19 cellular contexts compared by ENCODE assay signal in genomic region chr1:109932232-109932631, GRCh38. TPM values are rescaled to one million over a fixed set of nuclear protein-coding genes. Genes with fewer than 3 reads are reported as not detected.
A peak's percentile ranks its signal among the peaks of the same experiment; 100 is the strongest.
DNase-seq lines count a peak whose midpoint lies in the region; ATAC-seq and TF ChIP-seq lines count a peak whose summit lies in the region.
"Had no signal": no experiment of that assay in that cellular context is flagged by ENCODE, and none has a peak within 500 bp of the region (broad histone marks: within the 10 kb centered on the region; RNA-seq: fewer than 3 reads in every experiment).

No MANE protein-coding gene starts in this region.

- peak overlapping the region in 1 of 2 experiments; percentile 35 for H3K4ac ChIP-seq in mesenchymal stem cell (ENCODE audit: low read depth in 1 of 2, low read length in 2 of 2)

- H2BK5ac ChIP-seq in mesenchymal stem cell (ENCODE audit: low read depth, low read length, poor library complexity, severe bottlenecking): no peak overlapping the region

- peaks cover 9% of the 10 kb centered on the region for H3K9me3 Mint-ChIP-seq in activated T-helper 17 cell treated with anti-CD3 and anti-CD28 coated beads, Interleukin-2, amount 50 U/mL, for 72 hours

- no peak for ATAC-seq in right cardiac atrium
- no peak for ATAC-seq in activated T-helper 17 cell treated with anti-CD3 and anti-CD28 coated beads, Interleukin-2, amount 50 U/mL, for 72 hours (replicated peaks)
- no peak for ATAC-seq in activated CD4-positive, CD25-positive, alpha-beta regulatory T cell treated with anti-CD3 and anti-CD28 coated beads, Interleukin-2, amount 50 U/mL, for 24 hours
- ATAC-seq: PC-3 had no signal

- peaks cover 34% of the 10 kb centered on the region for H3K36me3 Mint-ChIP-seq in activated T-helper 17 cell treated with anti-CD3 and anti-CD28 coated beads, Interleukin-2, amount 50 U/mL, for 72 hours (ENCODE audit: low read depth)

- no peak overlapping the region for H4K91ac ChIP-seq in mesenchymal stem cell (ENCODE audit: low read length)

- no peaks in the 10 kb centered on the region for H3K27me3 Mint-ChIP-seq in activated T-helper 17 cell treated with anti-CD3 and anti-CD28 coated beads, Interleukin-2, amount 50 U/mL, for 72 hours

- H3K4me3 ChIP-seq in right atrium auricular region (no peak overlapping the region), right cardiac atrium (ENCODE audit: low read length) (no peak overlapping the region), mesenchymal stem cell (ENCODE audit: insufficient read depth in 1 of 2, low read depth in 1 of 2, low read length in 2 of 2) (no peak overlapping the region), transverse colon (no peak overlapping the region), Peyer's patch (no peak overlapping the region)

- H3K4me2 ChIP-seq in mesenchymal stem cell (ENCODE audit: low read length, poor library complexity, severe bottlenecking): no peak overlapping the region
- H3K4me2 ChIP-seq: KMS-11 had no signal

- H3K27ac ChIP-seq in right atrium auricular region: no peak overlapping the region
- H3K27ac ChIP-seq in right cardiac atrium (ENCODE audit: low read length): no peak overlapping the region
- no peak overlapping the region for H3K27ac ChIP-seq in mesenchymal stem cell (ENCODE audit: low read length, poor library complexity, severe bottlenecking)
- peak overlapping the region; percentile 67 to 85 (median 73) for H3K27ac ChIP-seq in transverse colon
- H3K27ac ChIP-seq in Peyer's patch: peak overlapping the region in 2 of 4 donors; percentile 56 to 78
- H3K27ac ChIP-seq: KMS-11 had no signal

- no peak for TF ChIP-seq EP300 in transverse colon (IDR thresholded peaks at IDR 0.05; ENCODE audit: low read depth)

- H3K36me3 ChIP-seq in right atrium auricular region (peaks cover 14% of the 10 kb centered on the region), mesenchymal stem cell (ENCODE audit: control insufficient read depth in 1 of 2, insufficient read depth in 2 of 2, low read depth in 1 of 2, low read length in 2 of 2) (peaks cover 27 to 31% of the 10 kb centered on the region in 2 experiments), transverse colon (no peaks in the 10 kb centered on the region), Peyer's patch (peaks cover 0 to 16% (median 0%) of the 10 kb centered on the region in 3 donors)

- no peak overlapping the region for H2AK5ac ChIP-seq in mesenchymal stem cell (ENCODE audit: low read length, severe bottlenecking)

- TF ChIP-seq POLR2A in transverse colon (IDR thresholded peaks at IDR 0.05) (no peak), Peyer's patch (IDR thresholded peaks at IDR 0.05) (no peak)

- no peaks in the 10 kb centered on the region for H3K79me1 ChIP-seq in mesenchymal stem cell (replicated peaks; ENCODE audit: low read length, poor library complexity, severe bottlenecking)

- peak overlapping the region; percentile 19 for H4K8ac ChIP-seq in mesenchymal stem cell (ENCODE audit: low read length)

- H3K9me3 ChIP-seq in right atrium auricular region (peaks cover 0 to 5% of the 10 kb centered on the region in 2 donors), right cardiac atrium (ENCODE audit: control insufficient read depth, low read length) (no peaks in the 10 kb centered on the region), mesenchymal stem cell (ENCODE audit: control insufficient read depth, low read length) (no peaks in the 10 kb centered on the region), transverse colon (peaks cover under 1 to 6% of the 10 kb centered on the region in 2 donors), Peyer's patch (no peaks in the 10 kb centered on the region)
- H3K9me3 ChIP-seq: Caco-2 had no signal

- H2BK12ac ChIP-seq in mesenchymal stem cell (ENCODE audit: low read length in 2 of 2): no peak overlapping the region

- no peak overlapping the region for H3K9ac ChIP-seq in mesenchymal stem cell (ENCODE audit: low read length)
- H3K9ac ChIP-seq: KMS-11 had no signal

- in situ Hi-C loops in transverse colon (cut with MboI; ENCODE audit: low pct_ligation_motif_present in 1 of 4, low pct_unique_long_range_greater_than_20kb in 1 of 4, low sequenced_read_pairs in 3 of 4): no loop called here

- peak overlapping the region; percentile 37 for H3K27ac Mint-ChIP-seq in activated T-helper 17 cell treated with anti-CD3 and anti-CD28 coated beads, Interleukin-2, amount 50 U/mL, for 72 hours
- H3K27ac Mint-ChIP-seq: CD14-positive monocyte had no signal

- peak; percentile 4 for DNase-seq in right atrium auricular region (ENCODE audit: low spot score)
- no peak for DNase-seq in right cardiac atrium
- DNase-seq in mesenchymal stem cell: no peak
- no peak for DNase-seq in transverse colon
- DNase-seq in Peyer's patch: no peak
- DNase-seq in activated T-cell treated with anti-CD3 and anti-CD28 coated beads, Interleukin-2, amount 50 U/mL, for 48 hours: no peak
- DNase-seq: ACHN, AML-193, Caco-2, EL, GOT3, NCI-H1436, NCI-H2081, NCI-H748 treated with DMSO at 0.1 percent for 48 hours, PC-3 had no signal

- no peak overlapping the region for H3K14ac ChIP-seq in mesenchymal stem cell (ENCODE audit: low read length in 2 of 2)

- H3K4me1 ChIP-seq in right atrium auricular region: peaks cover 0 to 53% of the 10 kb centered on the region in 2 donors
- peaks cover 26% of the 10 kb centered on the region for H3K4me1 ChIP-seq in right cardiac atrium (ENCODE audit: control insufficient read depth, insufficient read depth, low read length)
- H3K4me1 ChIP-seq in mesenchymal stem cell (ENCODE audit: control insufficient read depth, insufficient read depth, low read depth, low read length): peaks cover 52% of the 10 kb centered on the region
- H3K4me1 ChIP-seq in transverse colon: peaks cover 41 to 79% (median 60%) of the 10 kb centered on the region in 4 donors
- peaks cover 0 to 71% (median 10%) of the 10 kb centered on the region in 4 donors for H3K4me1 ChIP-seq in Peyer's patch

- peak overlapping the region; percentile 15 for H2BK15ac ChIP-seq in mesenchymal stem cell (ENCODE audit: low read depth, poor library complexity, severe bottlenecking)

- no peaks in the 10 kb centered on the region for H3K27me3 ChIP-seq in right atrium auricular region
- H3K27me3 ChIP-seq in right cardiac atrium (ENCODE audit: control insufficient read depth, insufficient read depth): no peaks in the 10 kb centered on the region
- no peaks in the 10 kb centered on the region for H3K27me3 ChIP-seq in mesenchymal stem cell (ENCODE audit: control insufficient read depth in 1 of 2, insufficient read depth in 1 of 2, low read length in 2 of 2)
- no peaks in the 10 kb centered on the region for H3K27me3 ChIP-seq in transverse colon
- no peaks in the 10 kb centered on the region for H3K27me3 ChIP-seq in Peyer's patch

- H2AFZ ChIP-seq in mesenchymal stem cell (ENCODE audit: low read depth, low read length): no peak overlapping the region

- WGBS in right cardiac atrium: 97% methylated on average over 3 of the region's 3 CpGs
- 99% methylated on average over 3 of the region's 3 CpGs for WGBS in mesenchymal stem cell
- WGBS in transverse colon (ENCODE audit: low coverage in 1 of 2), 2 donors: 92 to 100% methylated on average over 1 to 3 of the region's 3 CpGs

- H3K23ac ChIP-seq in mesenchymal stem cell (ENCODE audit: low read length in 2 of 2): no peak overlapping the region

- peak overlapping the region; percentile 13 for H2BK120ac ChIP-seq in mesenchymal stem cell (ENCODE audit: low read depth, low read length)

- H3K4me1 Mint-ChIP-seq in activated T-helper 17 cell treated with anti-CD3 and anti-CD28 coated beads, Interleukin-2, amount 50 U/mL, for 72 hours: peaks cover 5% of the 10 kb centered on the region

- H3K18ac ChIP-seq in mesenchymal stem cell (ENCODE audit: low read depth in 1 of 2, low read length in 2 of 2): peak overlapping the region; percentile 9 to 49

- no peak overlapping the region for H3K4me3 Mint-ChIP-seq in activated T-helper 17 cell treated with anti-CD3 and anti-CD28 coated beads, Interleukin-2, amount 50 U/mL, for 72 hours
- H3K4me3 Mint-ChIP-seq: CD14-positive monocyte had no signal

- intact Hi-C loops in right cardiac atrium (cut with DNase I) (no loop called here), transverse colon (cut with DNase I; ENCODE audit: low total_unique reads) (no loop called here)

- no peak for TF ChIP-seq CTCF in right atrium auricular region (IDR thresholded peaks at IDR 0.05)
- no peak for TF ChIP-seq CTCF in transverse colon (IDR thresholded peaks at IDR 0.05)
- TF ChIP-seq CTCF in Peyer's patch (IDR thresholded peaks at IDR 0.05): no peak

RNA-seq across cellular contexts. Expression of gene CSF1, which starts 21.6 kb away (rescaled TPM):
- total RNA-seq in right atrium auricular region (10 to 100 TPM; 31.4 to 48.4 TPM), right cardiac atrium (10 to 100 TPM; 13.9 to 22.6 (median 19.4) TPM), transverse colon (10 to 100 TPM in 3 of 4 donors, 1 to 10 TPM in 1; 9.7 to 63.1 (median 14.4) TPM), Peyer's patch (10 to 100 TPM in 3 of 4 donors, 1 to 10 TPM in 1; 8.9 to 49.5 (median 26.6) TPM)
- polyA plus RNA-seq in right cardiac atrium: 13.5 TPM
- total RNA-seq in activated T-helper 17 cell treated with anti-CD3 and anti-CD28 coated beads, Interleukin-2, amount 50 U/mL, for 72 hours: 10 to 100 TPM; 46.8 to 95.4 TPM
- polyA plus RNA-seq in mesenchymal stem cell (2013, experiment 1 of 2): 111 TPM
- 109 TPM for polyA plus RNA-seq in mesenchymal stem cell (2013, experiment 2 of 2)

RNA-seq across cellular contexts. Expression of gene AHCYL1, which starts 52.3 kb away (rescaled TPM):
- total RNA-seq in right atrium auricular region (10 to 100 TPM; 28.7 to 36.9 TPM), right cardiac atrium (10 to 100 TPM; 37.4 to 49.6 (median 43.8) TPM), transverse colon (10 to 100 TPM; 31.8 to 71.5 (median 51.3) TPM), Peyer's patch (10 to 100 TPM; 51.2 to 96.4 (median 80.9) TPM)
- polyA plus RNA-seq in right cardiac atrium: 27.7 TPM
- total RNA-seq in activated T-helper 17 cell treated with anti-CD3 and anti-CD28 coated beads, Interleukin-2, amount 50 U/mL, for 72 hours: 10 to 100 TPM; 60.1 to 80.8 TPM
- 84.2 TPM for polyA plus RNA-seq in mesenchymal stem cell (2013, experiment 1 of 2)
- 86.4 TPM for polyA plus RNA-seq in mesenchymal stem cell (2013, experiment 2 of 2)

Comparison
In these comparisons a context has a peak if more than half of its experiments do, and no peak if none do; other contexts are left out.
1. H3K27ac ChIP-seq: peak in transverse colon (4 of 4); none in right atrium auricular region (0 of 2), right cardiac atrium (single experiment) and mesenchymal stem cell (single experiment).